2 cellular contexts compared by ENCODE assay signal in genomic region chr12:109358154-109358869, GRCh38.
TF ChIP-seq lines count a peak whose summit lies in the region.

No MANE protein-coding gene starts in this region.

TF ChIP-seq in IMR-90, 13 proteins besides CTCF, POLR2A, EP300 and RAD21:
- no peak for TF ChIP-seq ELK1 (IDR thresholded peaks at IDR 0.05; ENCODE audit: borderline replicate concordance, low read depth, low read length)
- TF ChIP-seq MAFK (IDR thresholded peaks at IDR 0.05; ENCODE audit: low read depth, low read length), result no peak
- TF ChIP-seq BHLHE40 (IDR thresholded peaks at IDR 0.05; ENCODE audit: low read depth, low read length), result no peak
- no peak for TF ChIP-seq USF2 (IDR thresholded peaks at IDR 0.05; ENCODE audit: low read depth, low read length)
- TF ChIP-seq CHD1 (IDR thresholded peaks at IDR 0.05; ENCODE audit: low read depth, low read length), result no peak
- TF ChIP-seq NFE2L2 (IDR thresholded peaks at IDR 0.05; ENCODE audit: low read depth, low read length), result no peak
- TF ChIP-seq MXI1 (IDR thresholded peaks at IDR 0.05; ENCODE audit: borderline replicate concordance, low read depth, low read length), result no peak

TF ChIP-seq in WTC11, 78 proteins besides CTCF, POLR2A, EP300 and RAD21 (continued from another document):
- TF ChIP-seq USF2 (CRISPR knock-in tag; IDR thresholded peaks at IDR 0.05) (no peak), TEAD1 (CRISPR knock-in tag; IDR thresholded peaks at IDR 0.05) (no peak), IRF1 (CRISPR knock-in tag; IDR thresholded peaks at IDR 0.05) (no peak), ZNF416 (CRISPR knock-in tag; IDR thresholded peaks at IDR 0.05) (no peak), FOXK1 (CRISPR knock-in tag; IDR thresholded peaks at IDR 0.05) (no peak), TP53 (CRISPR knock-in tag; IDR thresholded peaks at IDR 0.05) (no peak), NR3C1 (CRISPR knock-in tag; conservative IDR thresholded peaks at IDR 0.05; ENCODE audit: low read depth) (no peak), CREB1 (CRISPR knock-in tag; IDR thresholded peaks at IDR 0.05) (no peak), NFATC4 (CRISPR knock-in tag; IDR thresholded peaks at IDR 0.05) (no peak), AR (CRISPR knock-in tag; IDR thresholded peaks at IDR 0.05) (no peak), ZNF512 (CRISPR knock-in tag; IDR thresholded peaks at IDR 0.05; ENCODE audit: borderline replicate concordance) (no peak), E2F5 (CRISPR knock-in tag; IDR thresholded peaks at IDR 0.05) (no peak)
- TF ChIP-seq, protein P1, sequence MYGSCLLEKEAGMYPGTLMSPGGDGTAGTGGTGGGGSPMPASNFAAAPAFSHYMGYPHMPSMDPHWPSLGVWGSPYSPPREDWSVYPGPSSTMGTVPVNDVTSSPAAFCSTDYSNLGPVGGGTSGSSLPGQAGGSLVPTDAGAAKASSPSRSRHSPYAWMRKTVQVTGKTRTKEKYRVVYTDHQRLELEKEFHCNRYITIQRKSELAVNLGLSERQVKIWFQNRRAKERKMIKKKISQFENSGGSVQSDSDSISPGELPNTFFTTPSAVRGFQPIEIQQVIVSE (CRISPR knock-in tag; IDR thresholded peaks at IDR 0.05; ENCODE audit: borderline replicate concordance), result no peak
- TF ChIP-seq, protein P2, sequence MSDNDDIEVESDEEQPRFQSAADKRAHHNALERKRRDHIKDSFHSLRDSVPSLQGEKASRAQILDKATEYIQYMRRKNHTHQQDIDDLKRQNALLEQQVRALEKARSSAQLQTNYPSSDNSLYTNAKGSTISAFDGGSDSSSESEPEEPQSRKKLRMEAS (CRISPR knock-in tag; IDR thresholded peaks at IDR 0.05), result no peak
TF ChIP-seq in WTC11: peak in this region for 0.
